10 cellular contexts compared by ENCODE assay signal in genomic region chr10:31961675-31962074, GRCh38. TPM values are rescaled to one million over a fixed set of nuclear protein-coding genes. Genes with fewer than 3 reads are reported as not detected.
DNase-seq lines count a peak whose midpoint lies in the region; ATAC-seq and TF ChIP-seq lines count a peak whose summit lies in the region.
"Had no signal": no experiment of that assay in that cellular context is flagged by ENCODE, and none has a peak within 500 bp of the region (broad histone marks: within the 10 kb centered on the region; RNA-seq: fewer than 3 reads in every experiment).

No MANE protein-coding gene starts in this region.

- TF ChIP-seq POLR2A in gastroesophageal sphincter (IDR thresholded peaks at IDR 0.05), result no peak

- H3K27me3 ChIP-seq in gastroesophageal sphincter, result no peaks in the 10 kb centered on the region
- H3K27me3 ChIP-seq: SJSA1 had no signal

- no peak for TF ChIP-seq CTCF in RWPE1 (conservative IDR thresholded peaks at IDR 0.05; ENCODE audit: low read depth)
- TF ChIP-seq CTCF in gastroesophageal sphincter (IDR thresholded peaks at IDR 0.05), result no peak
- no peak for TF ChIP-seq CTCF in GM13977 (IDR thresholded peaks at IDR 0.05; ENCODE audit: extremely low read depth, insufficient read depth, missing control alignments)

- H3K9me3 ChIP-seq in gastroesophageal sphincter, result no peaks in the 10 kb centered on the region
- H3K9me3 ChIP-seq: SJSA1 had no signal

- H3K36me3 ChIP-seq in gastroesophageal sphincter, result no peaks in the 10 kb centered on the region
- H3K36me3 ChIP-seq: SJSA1 had no signal

- H3K4me3 ChIP-seq in gastroesophageal sphincter, result no peak overlapping the region
- H3K4me3 ChIP-seq: SJSA1, skin epidermis had no signal

- in situ Hi-C loops in GM13977 (cut with MboI; ENCODE audit: low pct_unique_long_range_greater_than_20kb, low sequenced_read_pairs, unreplicated experiment), result no loop called here

- H3K27ac ChIP-seq in RWPE1, result peak overlapping the region; percentile 49; the same call in 1 of the 2 replicates
- H3K27ac ChIP-seq in gastroesophageal sphincter, result no peak overlapping the region
- H3K27ac ChIP-seq: SJSA1, skin epidermis had no signal

- ATAC-seq in GM21825 (IDR thresholded peaks at IDR 0.05; ENCODE audit: unreplicated experiment), result peak; percentile 59
- ATAC-seq in gastroesophageal sphincter, result peak; percentile 41
- no peak for ATAC-seq in GM18870 (IDR thresholded peaks at IDR 0.05; ENCODE audit: unreplicated experiment)
- ATAC-seq in GM21390 (IDR thresholded peaks at IDR 0.05; ENCODE audit: unreplicated experiment), result no peak
- no peak for ATAC-seq in GM19023 (IDR thresholded peaks at IDR 0.05; ENCODE audit: unreplicated experiment)

- H3K4me1 ChIP-seq in gastroesophageal sphincter, result no peaks in the 10 kb centered on the region

- TF ChIP-seq EP300 in gastroesophageal sphincter (IDR thresholded peaks at IDR 0.05), result no peak

- WGBS in gastroesophageal sphincter (ENCODE audit: low coverage in 1 of 2), 2 donors, result 53 to 87% methylated on average over 3 of the region's 4 CpGs

- POLR2A ChIA-PET in RWPE1 (lab: Yijun Ruan, JAX; ENCODE audit: low non-redundant PET), result no interaction called here

- DNase-seq in Ammon's horn (ENCODE audit: low spot score) (peak; percentile 40), RWPE1 (ENCODE audit: low spot score) (peak; percentile 69), GM13977 (ENCODE audit: low spot score) (no peak)

- CTCF ChIA-PET in RWPE1 (lab: Yijun Ruan, JAX), result no interaction called here

RNA-seq across cellular contexts. Expression of gene ARHGAP12, which starts 33.0 kb away (rescaled TPM):
- total RNA-seq in gastroesophageal sphincter, result 10 to 100 TPM; 28.0 to 43.1 (median 41.1) TPM

Comparison
In these comparisons a context has a peak if more than half of its experiments do, and no peak if none do; other contexts are left out.
1. ATAC-seq: peak in GM21825 (single experiment) and gastroesophageal sphincter (single experiment); none in GM18870 (single experiment), GM21390 (single experiment) and GM19023 (single experiment).